ENCODE assay signal across 19 cellular contexts in the genomic region with DNA sequence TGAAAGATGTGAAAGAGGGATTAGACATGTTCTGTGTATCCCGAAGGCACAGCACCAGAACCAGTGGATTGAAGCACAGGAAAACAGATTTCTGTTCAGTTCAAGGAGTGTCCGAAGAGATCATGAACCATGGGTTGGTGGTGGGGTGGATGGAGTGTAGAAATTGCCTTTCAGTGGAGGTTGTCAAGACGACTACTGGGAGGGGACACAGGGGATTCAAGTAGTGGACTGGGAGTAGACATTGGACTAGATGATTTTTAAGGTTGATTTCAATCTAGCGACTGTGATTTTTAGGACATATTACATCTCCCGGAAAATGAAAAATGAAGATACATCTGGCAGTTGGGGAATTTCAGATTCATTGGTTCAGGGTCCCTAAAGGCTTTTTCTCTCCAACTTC. TPM values are rescaled to one million over a fixed set of nuclear protein-coding genes. Genes with fewer than 3 reads are reported as not detected.
DNase-seq lines count a peak whose midpoint lies in the region; ATAC-seq and TF ChIP-seq lines count a peak whose summit lies in the region.
"Had no signal": no experiment of that assay in that cellular context is flagged by ENCODE, and none has a peak within 500 bp of the region (broad histone marks: within the 10 kb centered on the region; RNA-seq: fewer than 3 reads in every experiment).

No MANE protein-coding gene starts in this region.

- H3K27ac Mint-ChIP-seq in activated T-cell treated with anti-CD3 and anti-CD28 coated beads, Interleukin-2, amount 50 U/mL, for 72 hours: peak overlapping the region; percentile 93
- peak overlapping the region; percentile 91 for H3K27ac Mint-ChIP-seq in activated naive CD8-positive, alpha-beta T cell treated with anti-CD3 and anti-CD28 coated beads, Interleukin-2, amount 50 U/mL, for 24 hours
- H3K27ac Mint-ChIP-seq in stimulated activated effector memory CD8-positive, alpha-beta T cell treated with anti-CD3 and anti-CD28 coated beads, Interleukin-12 subunit alpha, Interleukin-12 subunit beta, amount 100 ng/mL, for 72 hours: peak overlapping the region; percentile 86

- DNase-seq in activated T-cell treated with anti-CD3 and anti-CD28 coated beads, Interleukin-2, amount 50 U/mL, for 72 hours: no peak
- DNase-seq in activated T-cell treated with anti-CD3 and anti-CD28 coated beads for 4 hours (no peak), thyroid gland (no peak), LoVo (ENCODE audit: low spot score) (no peak), NCI-H526 treated with DMSO at 0.1 percent for 48 hours (lab: John Stamatoyannopoulos, UW) (no peak)
- DNase-seq in activated naive CD8-positive, alpha-beta T cell treated with anti-CD3 and anti-CD28 coated beads, Interleukin-2, amount 50 U/mL, for 24 hours: no peak
- DNase-seq in stimulated activated effector memory CD8-positive, alpha-beta T cell treated with anti-CD3 and anti-CD28 coated beads, Interleukin-12 subunit alpha, Interleukin-12 subunit beta, amount 100 ng/mL, for 72 hours (ENCODE audit: low spot score in 2 of 2): no peak
- DNase-seq: activated CD4-positive, alpha-beta T cell treated with anti-CD3 and anti-CD28 coated beads, Interleukin-2, amount 50 U/mL, for 48 hours; activated gamma-delta T cell treated with Interleukin-2 at 50 U/mL for 16 hours; colonic mucosa; NCI-H1436; NCI-H774; right cardiac atrium; stimulated activated naive CD4-positive, alpha-beta T cell treated with Interleukin-2 at 50 U/mL for 16 hours; upper lobe of left lung had no signal

- H3K4me3 ChIP-seq in OCI-LY1 (ENCODE audit: low read depth, low read length, poor library complexity, severe bottlenecking) (no peak overlapping the region), thyroid gland (replicated peaks in 1 of 3) (no peak overlapping the region)
- H3K4me3 ChIP-seq: colonic mucosa, SK-N-MC, upper lobe of left lung had no signal

- no peak for ATAC-seq in activated T-cell treated with anti-CD3 and anti-CD28 coated beads, Interleukin-2, amount 50 U/mL, for 72 hours (replicated peaks in 1 of 2)
- no peak for ATAC-seq in activated naive CD8-positive, alpha-beta T cell treated with anti-CD3 and anti-CD28 coated beads, Interleukin-2, amount 50 U/mL, for 24 hours
- ATAC-seq in stimulated activated effector memory CD8-positive, alpha-beta T cell treated with anti-CD3 and anti-CD28 coated beads, Interleukin-12 subunit alpha, Interleukin-12 subunit beta, amount 100 ng/mL, for 72 hours: no peak
- ATAC-seq: Panc1, right cardiac atrium had no signal

- H3K9me3 ChIP-seq in OCI-LY1 (ENCODE audit: low read length) (no peaks in the 10 kb centered on the region), thyroid gland (no peaks in the 10 kb centered on the region)
- H3K9me3 ChIP-seq: colonic mucosa, upper lobe of left lung had no signal

- H2AFZ ChIP-seq in OCI-LY1 (ENCODE audit: low read length): no peak overlapping the region

- no peak for TF ChIP-seq POLR2A in thyroid gland (IDR thresholded peaks at IDR 0.05)

- peaks cover 98% of the 10 kb centered on the region for H3K4me1 Mint-ChIP-seq in activated T-cell treated with anti-CD3 and anti-CD28 coated beads, Interleukin-2, amount 50 U/mL, for 72 hours (ENCODE audit: low read depth)
- peaks cover 97% of the 10 kb centered on the region for H3K4me1 Mint-ChIP-seq in activated naive CD8-positive, alpha-beta T cell treated with anti-CD3 and anti-CD28 coated beads, Interleukin-2, amount 50 U/mL, for 24 hours
- peaks cover 78% of the 10 kb centered on the region for H3K4me1 Mint-ChIP-seq in stimulated activated effector memory CD8-positive, alpha-beta T cell treated with anti-CD3 and anti-CD28 coated beads, Interleukin-12 subunit alpha, Interleukin-12 subunit beta, amount 100 ng/mL, for 72 hours

- no peak overlapping the region for H3K4me2 ChIP-seq in OCI-LY1 (ENCODE audit: low read length)

- H3K4me3 Mint-ChIP-seq in activated T-cell treated with anti-CD3 and anti-CD28 coated beads, Interleukin-2, amount 50 U/mL, for 72 hours: peak overlapping the region; percentile 69 to 81
- H3K4me3 Mint-ChIP-seq in activated naive CD8-positive, alpha-beta T cell treated with anti-CD3 and anti-CD28 coated beads, Interleukin-2, amount 50 U/mL, for 24 hours: no peak overlapping the region
- peak overlapping the region; percentile 50 for H3K4me3 Mint-ChIP-seq in stimulated activated effector memory CD8-positive, alpha-beta T cell treated with anti-CD3 and anti-CD28 coated beads, Interleukin-12 subunit alpha, Interleukin-12 subunit beta, amount 100 ng/mL, for 72 hours
- H3K4me3 Mint-ChIP-seq: brain had no signal

- H3K79me2 ChIP-seq in OCI-LY1 (ENCODE audit: insufficient read depth, low read length): peaks cover 33% of the 10 kb centered on the region

- WGBS in thyroid gland, 2 donors: 96 to 97% methylated on average over 5 of the region's 5 CpGs

- H3K27me3 Mint-ChIP-seq in activated T-cell treated with anti-CD3 and anti-CD28 coated beads, Interleukin-2, amount 50 U/mL, for 72 hours (ENCODE audit: low read depth): no peaks in the 10 kb centered on the region
- H3K27me3 Mint-ChIP-seq in activated naive CD8-positive, alpha-beta T cell treated with anti-CD3 and anti-CD28 coated beads, Interleukin-2, amount 50 U/mL, for 24 hours: no peaks in the 10 kb centered on the region
- H3K27me3 Mint-ChIP-seq: brain had no signal

- TF ChIP-seq CTCF in OCI-LY1 (IDR thresholded peaks at IDR 0.05; ENCODE audit: low read length) (no peak), thyroid gland (IDR thresholded peaks at IDR 0.05) (no peak)

- H3K9me3 Mint-ChIP-seq in activated T-cell treated with anti-CD3 and anti-CD28 coated beads, Interleukin-2, amount 50 U/mL, for 72 hours: no peaks in the 10 kb centered on the region
- no peaks in the 10 kb centered on the region for H3K9me3 Mint-ChIP-seq in activated naive CD8-positive, alpha-beta T cell treated with anti-CD3 and anti-CD28 coated beads, Interleukin-2, amount 50 U/mL, for 24 hours
- no peaks in the 10 kb centered on the region for H3K9me3 Mint-ChIP-seq in stimulated activated effector memory CD8-positive, alpha-beta T cell treated with anti-CD3 and anti-CD28 coated beads, Interleukin-12 subunit alpha, Interleukin-12 subunit beta, amount 100 ng/mL, for 72 hours
- H3K9me3 Mint-ChIP-seq: brain had no signal

- no peaks in the 10 kb centered on the region for H3F3A ChIP-seq in OCI-LY1 (ENCODE audit: insufficient read depth, low read length)

- H3K9ac ChIP-seq in OCI-LY1 (ENCODE audit: low read length): no peak overlapping the region

- intact Hi-C loops in thyroid gland (cut with DNase I): loop anchor here (10.0 kb wide), 1 partner anchor 85 kb away; no protein-coding TSS in a partner anchor

- H3K27ac ChIP-seq in OCI-LY1 (ENCODE audit: low read depth, low read length, poor library complexity, severe bottlenecking) (peak overlapping the region; percentile 30), thyroid gland (peak overlapping the region in 1 of 3 donors; percentile 5)
- H3K27ac ChIP-seq: colonic mucosa, SK-N-MC, upper lobe of left lung had no signal

- H3K36me3 ChIP-seq in OCI-LY1 (ENCODE audit: insufficient read depth, low read length) (no peaks in the 10 kb centered on the region), thyroid gland (no peaks in the 10 kb centered on the region)
- H3K36me3 ChIP-seq: colonic mucosa, upper lobe of left lung had no signal

- H3K27me3 ChIP-seq in OCI-LY1 (ENCODE audit: insufficient read depth, low read length) (no peaks in the 10 kb centered on the region), thyroid gland (no peaks in the 10 kb centered on the region)
- H3K27me3 ChIP-seq: colonic mucosa, upper lobe of left lung had no signal

- peaks cover 95% of the 10 kb centered on the region for H3K4me1 ChIP-seq in OCI-LY1 (ENCODE audit: insufficient read depth, low read length, severe bottlenecking)
- H3K4me1 ChIP-seq in thyroid gland: peaks cover 17 to 39% of the 10 kb centered on the region in 2 donors

- no peaks in the 10 kb centered on the region for H4K20me1 ChIP-seq in OCI-LY1 (ENCODE audit: insufficient read depth, low read length)

- H3K9me2 ChIP-seq in OCI-LY1 (ENCODE audit: low read depth, low read length): no peaks in the 10 kb centered on the region

- H3K36me3 Mint-ChIP-seq in activated T-cell treated with anti-CD3 and anti-CD28 coated beads, Interleukin-2, amount 50 U/mL, for 72 hours (ENCODE audit: insufficient read depth in 2 of 2): peaks cover 0 to 1% of the 10 kb centered on the region in 2 donors
- H3K36me3 Mint-ChIP-seq in activated naive CD8-positive, alpha-beta T cell treated with anti-CD3 and anti-CD28 coated beads, Interleukin-2, amount 50 U/mL, for 24 hours (ENCODE audit: low read depth): peaks cover 22% of the 10 kb centered on the region
- peaks cover 46% of the 10 kb centered on the region for H3K36me3 Mint-ChIP-seq in stimulated activated effector memory CD8-positive, alpha-beta T cell treated with anti-CD3 and anti-CD28 coated beads, Interleukin-12 subunit alpha, Interleukin-12 subunit beta, amount 100 ng/mL, for 72 hours
- H3K36me3 Mint-ChIP-seq: brain had no signal

RNA-seq across cellular contexts. Expression of gene TNFAIP8, which starts 35.9 kb away (rescaled TPM):
- total RNA-seq in activated T-cell treated with anti-CD3 and anti-CD28 coated beads, Interleukin-2, amount 50 U/mL, for 72 hours: 100 to 1,000 TPM; 117 to 137 TPM
- total RNA-seq in thyroid gland: 10 to 100 TPM; 15.7 to 36.8 (median 33.6) TPM
